ENCODE assay signal across 15 cellular contexts in genomic region chr3:37147676-37148075, GRCh38. TPM values are rescaled to one million over a fixed set of nuclear protein-coding genes. Genes with fewer than 3 reads are reported as not detected.
DNase-seq lines count a peak whose midpoint lies in the region; ATAC-seq and TF ChIP-seq lines count a peak whose summit lies in the region.
"Had no signal": no experiment of that assay in that cellular context is flagged by ENCODE, and none has a peak within 500 bp of the region (broad histone marks: within the 10 kb centered on the region; RNA-seq: fewer than 3 reads in every experiment).

No MANE protein-coding gene starts in this region.

- ATAC-seq in activated B cell treated with CpG ODN at 0.5 μM for 24 hours (ENCODE audit: low read depth) (no peak), psoas muscle (no peak)

- POLR2A ChIA-PET in activated B cell treated with CpG ODN at 0.5 μM for 24 hours (lab: Charles Lee): interaction anchor here (0.6 kb wide), 1 partner anchor 23 kb away, joined by 3 read pairs; no protein-coding TSS in a partner anchor

- peak overlapping the region; percentile 37 for H3K27ac ChIP-seq in psoas muscle

- peaks cover 0 to 38% of the 10 kb centered on the region in 2 donors for H3K36me3 ChIP-seq in psoas muscle (ENCODE audit: insufficient read depth in 1 of 2, low read depth in 1 of 2)

- H3K4me3 Mint-ChIP-seq in CD14-positive monocyte: peak overlapping the region; percentile 52 to 71
- H3K4me3 Mint-ChIP-seq in activated B cell treated with CpG ODN at 0.5 μM for 24 hours: peak overlapping the region; percentile 28
- H3K4me3 Mint-ChIP-seq: HFFc6 had no signal

- no peak for TF ChIP-seq CTCF in CD14-positive monocyte (IDR thresholded peaks at IDR 0.05)
- no peak for TF ChIP-seq CTCF in activated B cell treated with CpG ODN at 0.5 μM for 24 hours (IDR thresholded peaks at IDR 0.05)
- no peak for TF ChIP-seq CTCF in psoas muscle (IDR thresholded peaks at IDR 0.05)

- peaks cover 51% of the 10 kb centered on the region for H3K4me1 Mint-ChIP-seq in CD14-positive monocyte
- peaks cover 35% of the 10 kb centered on the region for H3K4me1 Mint-ChIP-seq in activated B cell treated with CpG ODN at 0.5 μM for 24 hours

- H3K27ac Mint-ChIP-seq in CD14-positive monocyte (peak overlapping the region; percentile 87 to 99 (median 97)), activated B cell treated with CpG ODN at 0.5 μM for 24 hours (no peak overlapping the region)
- H3K27ac Mint-ChIP-seq: HFFc6 had no signal

- intact Hi-C loops in CD14-positive monocyte (cut with micrococcal nuclease): no loop called here
- intact Hi-C loops in activated B cell treated with CpG ODN at 0.5 μM for 24 hours (cut with micrococcal nuclease): no loop called here
- intact Hi-C loops in psoas muscle (cut with DNase I): no loop called here

- CTCF ChIA-PET in activated B cell treated with CpG ODN at 0.5 μM for 24 hours (lab: Charles Lee): no interaction called here

- peaks cover 54% of the 10 kb centered on the region for H3K4me1 ChIP-seq in psoas muscle

- WGBS in psoas muscle, 3 donors: 24 to 37% (median 27%) methylated on average over 5 of the region's 5 CpGs

- H3K4me3 ChIP-seq in psoas muscle: no peak overlapping the region

- H3K27me3 ChIP-seq in psoas muscle (ENCODE audit: insufficient read depth in 3 of 3, low read length in 2 of 3): no peaks in the 10 kb centered on the region

- no peaks in the 10 kb centered on the region for H3K27me3 Mint-ChIP-seq in CD14-positive monocyte (ENCODE audit: low read depth in 3 of 3)
- H3K27me3 Mint-ChIP-seq in activated B cell treated with CpG ODN at 0.5 μM for 24 hours: no peaks in the 10 kb centered on the region

- H3K9me3 ChIP-seq in psoas muscle: no peaks in the 10 kb centered on the region

- DNase-seq in CD14-positive monocyte (ENCODE audit: low spot score) (no peak), NOMO-1 (lab: John Stamatoyannopoulos, UW; ENCODE audit: unreplicated experiment in 2 of 2) (peak; percentile 48 to 80), activated B cell treated with CpG ODN at 0.5 μM for 24 hours (no peak), psoas muscle (no peak), HK-2 (ENCODE audit: unreplicated experiment) (no peak), NCI-H2171 treated with DMSO at 0.1 percent for 48 hours (lab: John Stamatoyannopoulos, UW) (no peak), GM03348 (ENCODE audit: low spot score) (no peak), NCI-H2227 (lab: John Stamatoyannopoulos, UW; ENCODE audit: unreplicated experiment) (no peak)
- DNase-seq: ACHN, DMS 273 treated with DMSO at 0.1 percent for 48 hours, HFFc6, KG1, MM.1S, NCI-H1436 treated with DMSO at 0.1 percent for 48 hours, SHP77 had no signal

- H3K9me3 Mint-ChIP-seq in CD14-positive monocyte: peaks cover 0 to 3% (median 0%) of the 10 kb centered on the region in 7 donors
- no peaks in the 10 kb centered on the region for H3K9me3 Mint-ChIP-seq in activated B cell treated with CpG ODN at 0.5 μM for 24 hours
- H3K9me3 Mint-ChIP-seq: HFFc6 had no signal

- peaks cover 19 to 28% of the 10 kb centered on the region in 2 donors for H3K36me3 Mint-ChIP-seq in CD14-positive monocyte
- H3K36me3 Mint-ChIP-seq in activated B cell treated with CpG ODN at 0.5 μM for 24 hours (ENCODE audit: low read depth): peaks cover 56% of the 10 kb centered on the region

RNA-seq across cellular contexts. Expression of gene LRRFIP2, which starts 26.7 kb away (rescaled TPM):
- 10 to 100 TPM; 30.9 to 31.7 TPM for polyA plus RNA-seq in CD14-positive monocyte
- total RNA-seq in activated B cell treated with CpG ODN at 0.5 μM for 24 hours: 33.9 and 35.3 TPM in 2 replicates
- 100 to 1,000 TPM; 124 to 163 (median 138) TPM for total RNA-seq in psoas muscle
- 100 to 1,000 TPM in 1 of 3 donors, 10 to 100 TPM in 2; 35.7 to 135 (median 75.1) TPM for polyA plus RNA-seq in psoas muscle

Comparison
In these comparisons a context has a peak if more than half of its experiments do, and no peak if none do; other contexts are left out.
1. DNase-seq: peak in NOMO-1 (2 of 2); none in CD14-positive monocyte (single experiment), activated B cell treated with CpG ODN at 0.5 μM for 24 hours (single experiment), psoas muscle (0 of 2), HK-2 (single experiment), NCI-H2171 treated with DMSO at 0.1 percent for 48 hours (single experiment), GM03348 (single experiment) and NCI-H2227 (single experiment).